In genomic region chr17:62652251-62653001, GRCh38 we compare ENCODE assay signal across 8 cellular contexts. TPM values are rescaled to one million over a fixed set of nuclear protein-coding genes. Genes with fewer than 3 reads are reported as not detected.
DNase-seq lines count a peak whose midpoint lies in the region; ATAC-seq and TF ChIP-seq lines count a peak whose summit lies in the region.

No MANE protein-coding gene starts in this region.

- H3K9me3 Mint-ChIP-seq in activated T-cell treated with anti-CD3 and anti-CD28 coated beads, Interleukin-2, amount 50 U/mL, for 4 hours: no peaks in the 10 kb centered on the region

- no peaks in the 10 kb centered on the region for H3K36me3 Mint-ChIP-seq in activated T-cell treated with anti-CD3 and anti-CD28 coated beads, Interleukin-2, amount 50 U/mL, for 4 hours (ENCODE audit: insufficient read depth)

- TF ChIP-seq CTCF in fibroblast of villous mesenchyme (IDR thresholded peaks at IDR 0.05; ENCODE audit: insufficient read depth, low read depth, low read length) (no peak), neural cell (IDR thresholded peaks at IDR 0.05; ENCODE audit: poor library complexity, severe bottlenecking) (no peak)

- no peak for TF ChIP-seq EP300 in neural cell (conservative IDR thresholded peaks at IDR 0.05; ENCODE audit: poor library complexity, severe bottlenecking)

- no peak overlapping the region for H3K27ac ChIP-seq in neural cell (ENCODE audit: low read length)

- H3K79me2 ChIP-seq in neural cell (replicated peaks; ENCODE audit: insufficient read depth, low read length): no peaks in the 10 kb centered on the region

- no peaks in the 10 kb centered on the region for H3K9me2 ChIP-seq in neural cell (ENCODE audit: insufficient read depth, low read length)

- H3K36me3 ChIP-seq in neural cell (ENCODE audit: insufficient read depth, low read length): no peaks in the 10 kb centered on the region

- intact Hi-C loops in Right ventricle myocardium inferior (cut with DNase I): no loop called here
- intact Hi-C loops in cardiac septum (cut with DNase I): no loop called here

- no peak overlapping the region for H3K4me2 ChIP-seq in neural cell (ENCODE audit: low read length)

- DNase-seq in Right ventricle myocardium inferior (ENCODE audit: missing footprints): peak; percentile 84
- DNase-seq in cardiac septum (ENCODE audit: low spot score): no peak
- DNase-seq in NCI-H510A treated with DMSO at 0.1 percent for 48 hours (lab: John Stamatoyannopoulos, UW): peak; percentile 55
- peak; percentile 25 for DNase-seq in activated T-cell treated with anti-CD3 and anti-CD28 coated beads, Interleukin-2, amount 50 U/mL, for 4 hours
- peak; percentile 82 for DNase-seq in fibroblast of villous mesenchyme (ENCODE audit: low read depth)

- peak overlapping the region; percentile 78 for H3K4me3 Mint-ChIP-seq in activated T-cell treated with anti-CD3 and anti-CD28 coated beads, Interleukin-2, amount 50 U/mL, for 4 hours

- H2AFZ ChIP-seq in neural cell (ENCODE audit: low read depth, low read length): peak overlapping the region; percentile 56

- H3F3A ChIP-seq in neural cell (ENCODE audit: insufficient read depth, low read length, poor library complexity, severe bottlenecking): no peaks in the 10 kb centered on the region

- H3K27me3 Mint-ChIP-seq in activated T-cell treated with anti-CD3 and anti-CD28 coated beads, Interleukin-2, amount 50 U/mL, for 4 hours (ENCODE audit: low read depth): peaks cover 10% of the 10 kb centered on the region

- peak; percentile 52 for ATAC-seq in Right ventricle myocardium inferior
- ATAC-seq in activated T-cell treated with anti-CD3 and anti-CD28 coated beads, Interleukin-2, amount 50 U/mL, for 4 hours: no peak
- no peak for ATAC-seq in GM19463 (IDR thresholded peaks at IDR 0.05; ENCODE audit: unreplicated experiment)
- ATAC-seq in HG02588 (IDR thresholded peaks at IDR 0.05; ENCODE audit: unreplicated experiment): no peak

- no peaks in the 10 kb centered on the region for H3K27me3 ChIP-seq in neural cell (ENCODE audit: insufficient read depth, low read depth, low read length)

- H3K9ac ChIP-seq in neural cell (ENCODE audit: low read length): peak overlapping the region; percentile 61

- no peak for TF ChIP-seq RAD21 in neural cell (conservative IDR thresholded peaks at IDR 0.05)

- H3K9me3 ChIP-seq in neural cell (ENCODE audit: low read length): no peaks in the 10 kb centered on the region

- H3K4me3 ChIP-seq in fibroblast of villous mesenchyme (ENCODE audit: low read depth, low read length) (peak overlapping the region; percentile 48), neural cell (ENCODE audit: low read length) (peak overlapping the region; percentile 61)

- no peaks in the 10 kb centered on the region for H4K20me1 ChIP-seq in neural cell (ENCODE audit: insufficient read depth)

- H3K4me1 Mint-ChIP-seq in activated T-cell treated with anti-CD3 and anti-CD28 coated beads, Interleukin-2, amount 50 U/mL, for 4 hours (ENCODE audit: low read depth): peaks cover 23% of the 10 kb centered on the region

TF ChIP-seq in neural cell, 6 proteins besides CTCF, POLR2A, EP300 and RAD21:
- TF ChIP-seq SMC3 (conservative IDR thresholded peaks at IDR 0.05; ENCODE audit: poor library complexity) (no peak), POLR2AphosphoS5 (IDR thresholded peaks at IDR 0.05) (no peak), TAF1 (IDR thresholded peaks at IDR 0.05; ENCODE audit: low read depth) (no peak), MXI1 (conservative IDR thresholded peaks at IDR 0.05; ENCODE audit: poor library complexity, severe bottlenecking) (no peak), EZH2 (IDR thresholded peaks at IDR 0.05; ENCODE audit: borderline replicate concordance, insufficient read depth, low read length, poor library complexity, severe bottlenecking) (no peak)

RNA-seq across cellular contexts. Expression of gene MRC2, which starts 25.0 kb away (rescaled TPM):
- total RNA-seq in Right ventricle myocardium inferior: 33.8 TPM
- total RNA-seq in cardiac septum: 28.9 TPM
- total RNA-seq in activated T-cell treated with anti-CD3 and anti-CD28 coated beads, Interleukin-2, amount 50 U/mL, for 4 hours: 1 to 10 TPM; 3.4 to 6.2 (median 3.8) TPM
- 336 and 369 TPM in 2 replicates for total RNA-seq in fibroblast of villous mesenchyme
- polyA plus RNA-seq in neural cell: 0.36 and 0.76 TPM in 2 replicates
- polyA minus RNA-seq in neural cell: 0.93 and 1.5 TPM in 2 replicates
